Comparison of ENCODE assay signal across 27 cellular contexts in the genomic region with DNA sequence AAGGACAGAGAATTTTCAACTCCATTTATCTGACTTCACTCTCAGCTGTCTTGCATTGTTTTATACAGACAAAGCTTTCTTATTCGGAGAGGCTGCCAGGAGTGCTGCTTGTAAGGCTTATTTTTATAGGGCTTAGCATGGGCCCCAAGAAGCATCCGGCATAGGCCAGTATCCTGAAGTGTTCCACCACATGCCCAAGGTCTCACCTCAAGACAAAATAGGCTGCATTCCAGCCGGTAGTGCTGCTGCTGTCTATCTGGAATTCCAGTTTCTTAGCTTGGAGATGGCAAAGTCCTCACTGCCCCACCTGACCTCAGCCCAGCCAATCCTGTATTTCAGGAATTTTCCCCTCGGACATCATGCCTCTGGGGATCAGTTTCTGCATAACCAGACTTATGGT. TPM values are rescaled to one million over a fixed set of nuclear protein-coding genes. Genes with fewer than 3 reads are reported as not detected.
DNase-seq lines count a peak whose midpoint lies in the region; ATAC-seq and TF ChIP-seq lines count a peak whose summit lies in the region.
"Had no signal": no experiment of that assay in that cellular context is flagged by ENCODE, and none has a peak within 500 bp of the region (broad histone marks: within the 10 kb centered on the region; RNA-seq: fewer than 3 reads in every experiment).

No MANE protein-coding gene starts in this region.

- no peak overlapping the region for H2BK15ac ChIP-seq in mesendoderm (replicated peaks; ENCODE audit: low read depth)

- H3K27me3 Mint-ChIP-seq in activated T-cell treated with anti-CD3 and anti-CD28 coated beads, Interleukin-2, amount 50 U/mL, for 24 hours, result no peaks in the 10 kb centered on the region
- H3K27me3 Mint-ChIP-seq: activated CD8-positive, alpha-beta memory T cell treated with anti-CD3 and anti-CD28 coated beads, Interleukin-2, amount 10 ng/mL, durations not matched to agents 7 days and 5 days; activated naive CD4-positive, alpha-beta T cell treated with anti-CD3 and anti-CD28 coated beads, Interleukin-2, amount 50 U/mL, for 24 hours had no signal

- no peak for DNase-seq in activated T-cell treated with anti-CD3 and anti-CD28 coated beads, Interleukin-2, amount 50 U/mL, for 24 hours
- DNase-seq in activated T-cell treated with anti-CD3 and anti-CD28 coated beads for 4 hours, result no peak
- peak; percentile 9 for DNase-seq in M059J (ENCODE audit: low read depth)
- DNase-seq in globus pallidus (ENCODE audit: low spot score), result peak; percentile 37
- no peak for DNase-seq in thoracic aorta (ENCODE audit: low spot score)
- DNase-seq in mesendoderm, result no peak
- no peak for DNase-seq in occipital lobe (lab: John Stamatoyannopoulos, UW)
- DNase-seq: activated CD4-positive, alpha-beta T cell treated with anti-CD3 and anti-CD28 coated beads for 48 hours; aorta; central memory CD4-positive, alpha-beta T cell; DMS 273 treated with DMSO at 0.1 percent for 48 hours; Kasumi-1; NCI-H1694; NCI-H2171; NCI-H524; Peyer's patch; SJCRH30; stimulated activated CD4-positive, alpha-beta T cell treated with anti-CD3 and anti-CD28 coated beads, Interleukin-15, amount 100 ng/mL, for 24 hours; stomach had no signal

- H3K4me3 Mint-ChIP-seq in activated T-cell treated with anti-CD3 and anti-CD28 coated beads, Interleukin-2, amount 50 U/mL, for 24 hours, result no peak overlapping the region
- H3K4me3 Mint-ChIP-seq: activated CD8-positive, alpha-beta memory T cell treated with anti-CD3 and anti-CD28 coated beads, Interleukin-2, amount 10 ng/mL, durations not matched to agents 7 days and 5 days; activated naive CD4-positive, alpha-beta T cell treated with anti-CD3 and anti-CD28 coated beads, Interleukin-2, amount 50 U/mL, for 24 hours; activated T-helper 1 cell treated with anti-CD3 and anti-CD28 coated beads, Interleukin-12 subunit alpha, Interleukin-12 subunit beta, Interleukin-2, Interleukin-4 antibody, amounts not matched to agents 30 ng/mL and 10 ng/mL and 1 ng/mL, durations not matched to agents 14 hours and 24 hours and 36 hours; neural crest cell had no signal

- no peaks in the 10 kb centered on the region for H3K9me3 ChIP-seq in thoracic aorta
- H3K9me3 ChIP-seq: Peyer's patch, SJCRH30, stomach had no signal

- no peak overlapping the region for H3K23ac ChIP-seq in mesendoderm (ENCODE audit: low read length)

- H3K79me1 ChIP-seq in mesendoderm (ENCODE audit: low read length), result no peaks in the 10 kb centered on the region

- H3K9ac ChIP-seq in mesendoderm (ENCODE audit: low read length), result no peak overlapping the region

- H3K27me3 ChIP-seq in thoracic aorta (replicated peaks; ENCODE audit: insufficient read depth), result no peaks in the 10 kb centered on the region
- no peaks in the 10 kb centered on the region for H3K27me3 ChIP-seq in mesendoderm (ENCODE audit: insufficient read depth, low read length, poor library complexity)
- H3K27me3 ChIP-seq: Peyer's patch, SJCRH30 had no signal

- no peak overlapping the region for H3K18ac ChIP-seq in mesendoderm (ENCODE audit: low read length)

- H3K4me2 ChIP-seq in mesendoderm (ENCODE audit: low read length), result no peak overlapping the region

- peaks cover 23 to 59% of the 10 kb centered on the region in 2 donors for H3K4me1 ChIP-seq in thoracic aorta (ENCODE audit: control insufficient read depth in 1 of 2, low read depth in 2 of 2)
- no peaks in the 10 kb centered on the region for H3K4me1 ChIP-seq in mesendoderm (ENCODE audit: control insufficient read depth, low read depth, low read length)
- H3K4me1 ChIP-seq: SJCRH30 had no signal

- H4K5ac ChIP-seq in mesendoderm (ENCODE audit: low read length), result no peak overlapping the region

- peaks cover 74% of the 10 kb centered on the region for H3K36me3 Mint-ChIP-seq in activated T-cell treated with anti-CD3 and anti-CD28 coated beads, Interleukin-2, amount 50 U/mL, for 24 hours (ENCODE audit: low read depth)

- peaks cover 10% of the 10 kb centered on the region for H3K36me3 ChIP-seq in thoracic aorta
- peaks cover 2% of the 10 kb centered on the region for H3K36me3 ChIP-seq in mesendoderm (ENCODE audit: control insufficient read depth, insufficient read depth, low read length)

- peak overlapping the region; percentile 83 for H3K27ac Mint-ChIP-seq in activated T-cell treated with anti-CD3 and anti-CD28 coated beads, Interleukin-2, amount 50 U/mL, for 24 hours
- H3K27ac Mint-ChIP-seq: activated T-helper 1 cell treated with anti-CD3 and anti-CD28 coated beads, Interleukin-12 subunit alpha, Interleukin-12 subunit beta, Interleukin-2, Interleukin-4 antibody, amounts not matched to agents 30 ng/mL and 10 ng/mL and 1 ng/mL, durations not matched to agents 14 hours and 24 hours and 36 hours had no signal

- H3K4me1 Mint-ChIP-seq in activated T-cell treated with anti-CD3 and anti-CD28 coated beads, Interleukin-2, amount 50 U/mL, for 24 hours (ENCODE audit: low read depth), result peaks cover 20% of the 10 kb centered on the region
- H3K4me1 Mint-ChIP-seq: neural crest cell had no signal

- H3K56ac ChIP-seq in mesendoderm (ENCODE audit: low read length), result no peak overlapping the region

- no peaks in the 10 kb centered on the region for H3K9me3 Mint-ChIP-seq in activated T-cell treated with anti-CD3 and anti-CD28 coated beads, Interleukin-2, amount 50 U/mL, for 24 hours
- H3K9me3 Mint-ChIP-seq: activated naive CD4-positive, alpha-beta T cell treated with anti-CD3 and anti-CD28 coated beads, Interleukin-2, amount 50 U/mL, for 24 hours; activated T-helper 1 cell treated with anti-CD3 and anti-CD28 coated beads, Interleukin-12 subunit alpha, Interleukin-12 subunit beta, Interleukin-2, Interleukin-4 antibody, amounts not matched to agents 30 ng/mL and 10 ng/mL and 1 ng/mL, durations not matched to agents 14 hours and 24 hours and 36 hours; neural crest cell had no signal

- no peak overlapping the region for H2BK120ac ChIP-seq in mesendoderm (ENCODE audit: low read depth, low read length)

- no peak for ATAC-seq in thoracic aorta (ENCODE audit: insufficient number of reproducible peaks, low FRiP score, low read depth)
- no peak for ATAC-seq in HG02981 (IDR thresholded peaks at IDR 0.05; ENCODE audit: unreplicated experiment)
- ATAC-seq: sciatic nerve had no signal

- no peak overlapping the region for H2BK5ac ChIP-seq in mesendoderm (ENCODE audit: low read length)

- H3K4me3 ChIP-seq in thoracic aorta (no peak overlapping the region), mesendoderm (ENCODE audit: low read length) (no peak overlapping the region)
- H3K4me3 ChIP-seq: lung, Peyer's patch, SJCRH30, stomach had no signal

- no peak overlapping the region for H2AK5ac ChIP-seq in mesendoderm (ENCODE audit: low read length)

- H3K27ac ChIP-seq in thoracic aorta (peak overlapping the region; percentile 70 to 81), mesendoderm (ENCODE audit: low read depth, low read length) (no peak overlapping the region)
- H3K27ac ChIP-seq: C4-2B, Peyer's patch, SJCRH30 had no signal

- no peak for TF ChIP-seq CTCF in thoracic aorta (IDR thresholded peaks at IDR 0.05)

- no CpG with 5 or more reads among the region's 4 CpGs for WGBS in mesendoderm (ENCODE audit: extremely low coverage, insufficient coverage, low lambda C conversion rate)

- H4K8ac ChIP-seq in mesendoderm (ENCODE audit: low read depth, low read length), result no peak overlapping the region

- H3K4ac ChIP-seq in mesendoderm (ENCODE audit: low read depth, low read length), result no peak overlapping the region

- H3K79me2 ChIP-seq in mesendoderm (ENCODE audit: control insufficient read depth, insufficient read depth, low read length), result no peaks in the 10 kb centered on the region

RNA-seq across cellular contexts. Expression of a gene that starts 22.2 kb away (rescaled TPM):
- total RNA-seq in M059J (2014; rRNA removed; shearing (Covaris generic)), result 9.1 and 13.0 TPM in 2 replicates
- total RNA-seq in thoracic aorta, result 10 to 100 TPM; 39.3 to 45.7 TPM
- 9.9 TPM for polyA plus RNA-seq in mesendoderm (2013, experiment 1 of 2)
- polyA plus RNA-seq in mesendoderm (2013, experiment 2 of 2), result 9.7 TPM
- 8.4 TPM for total RNA-seq in occipital lobe

RNA-seq across cellular contexts. Expression of a gene that starts 47.6 kb away (rescaled TPM):
- 199 and 365 TPM in 2 replicates for total RNA-seq in M059J (2014; rRNA removed; shearing (Covaris generic))
- 100 to 1,000 TPM in 1 of 2 donors, 10 to 100 TPM in 1; 79.9 to 127 TPM for total RNA-seq in thoracic aorta
- 55.6 TPM for polyA plus RNA-seq in mesendoderm (2013, experiment 1 of 2)
- 56.0 TPM for polyA plus RNA-seq in mesendoderm (2013, experiment 2 of 2)
- 52.9 TPM for total RNA-seq in occipital lobe

Comparison
In these comparisons a context has a peak if more than half of its experiments do, and no peak if none do; other contexts are left out.
1. DNase-seq: peak in M059J (single experiment) and globus pallidus (single experiment); none in activated T-cell treated with anti-CD3 and anti-CD28 coated beads, Interleukin-2, amount 50 U/mL, for 24 hours (single experiment), activated T-cell treated with anti-CD3 and anti-CD28 coated beads for 4 hours (single experiment), thoracic aorta (single experiment), mesendoderm (single experiment) and occipital lobe (single experiment).